ENCODE assay signal across 1 cellular context in genomic region chr22:37608477-37609239, GRCh38.
TF ChIP-seq lines count a peak whose summit lies in the region.

TSS of gene GGA1 (plus strand) at chr22:37608834. CDS start at chr22:37608861, 27 bp downstream.

TF ChIP-seq in HepG2, 621 proteins besides CTCF, POLR2A, EP300 and RAD21 (continued from another document and continues in another):
- no peak for TF ChIP-seq KIAA2018 (CRISPR knock-in tag; IDR thresholded peaks at IDR 0.05; ENCODE audit: borderline replicate concordance)
- 0 out of 2 replicates have a peak, but pooled peaks have one; percentile 21 for TF ChIP-seq MNT (IDR thresholded peaks at IDR 0.05)
- no peak for TF ChIP-seq ZNF720 (CRISPR knock-in tag; IDR thresholded peaks at IDR 0.05)
- TF ChIP-seq RARA (CRISPR knock-in tag; IDR thresholded peaks at IDR 0.05), result no peak
- no peak for TF ChIP-seq RELA (CRISPR knock-in tag; IDR thresholded peaks at IDR 0.05)
- TF ChIP-seq ZNF12 (CRISPR knock-in tag; IDR thresholded peaks at IDR 0.05), result peak; percentile 64; the same call in 1 of the 2 replicates
- TF ChIP-seq STAT6 (CRISPR knock-in tag; IDR thresholded peaks at IDR 0.05; ENCODE audit: borderline replicate concordance), result 0 out of 2 replicates have a peak, but pooled peaks have one; percentile 60
- TF ChIP-seq ARNT (IDR thresholded peaks at IDR 0.05), result no peak
- TF ChIP-seq SP140L (CRISPR knock-in tag; IDR thresholded peaks at IDR 0.05; ENCODE audit: borderline replicate concordance), result 0 out of 2 replicates have a peak, but pooled peaks have one; percentile 44
- no peak for TF ChIP-seq BCLAF1 (IDR thresholded peaks at IDR 0.05)
- peak; percentile 65; the same call in 1 of the 2 replicates for TF ChIP-seq ZBTB7A (CRISPR knock-in tag; IDR thresholded peaks at IDR 0.05)
- TF ChIP-seq MBD4 (IDR thresholded peaks at IDR 0.05; ENCODE audit: borderline replicate concordance, low read length), result no peak
- TF ChIP-seq NCOA2 (CRISPR knock-in tag; IDR thresholded peaks at IDR 0.05), result peak; percentile 56; the same call in 1 of the 2 replicates
- no peak for TF ChIP-seq BHLHE40 (IDR thresholded peaks at IDR 0.05; ENCODE audit: low read length)
- no peak for TF ChIP-seq CHCHD3 (CRISPR knock-in tag; IDR thresholded peaks at IDR 0.05)
- TF ChIP-seq KAT2B (IDR thresholded peaks at IDR 0.05; ENCODE audit: borderline replicate concordance, low read depth, low read length), result no peak
- TF ChIP-seq GATA4 (IDR thresholded peaks at IDR 0.05; ENCODE audit: borderline replicate concordance, low read depth), result no peak
- TF ChIP-seq ZMYM3 (CRISPR knock-in tag; IDR thresholded peaks at IDR 0.05), result peak; percentile 78; the same call in 1 of the 2 replicates
- no peak for TF ChIP-seq RNF219 (CRISPR knock-in tag; IDR thresholded peaks at IDR 0.05)
- peak; percentile 49 for TF ChIP-seq HNRNPLL (IDR thresholded peaks at IDR 0.05; ENCODE audit: low read depth, low read length, poor library complexity, severe bottlenecking)
- TF ChIP-seq MAFG (CRISPR knock-in tag; IDR thresholded peaks at IDR 0.05), result no peak
- TF ChIP-seq ZNF614 (CRISPR knock-in tag; IDR thresholded peaks at IDR 0.05; ENCODE audit: borderline replicate concordance), result peak; percentile 35; the same call in 1 of the 2 replicates
- TF ChIP-seq TFDP2 (CRISPR knock-in tag; IDR thresholded peaks at IDR 0.05), result peak; percentile 81
- TF ChIP-seq ARNT2 (CRISPR knock-in tag; IDR thresholded peaks at IDR 0.05; ENCODE audit: low read depth), result peak; percentile 54; the same call in 1 of the 2 replicates
- no peak; the same call in 1 of the 2 replicates for TF ChIP-seq ZFP90 (CRISPR knock-in tag; IDR thresholded peaks at IDR 0.05; ENCODE audit: borderline replicate concordance)
- TF ChIP-seq ZNF737 (CRISPR knock-in tag; IDR thresholded peaks at IDR 0.05; ENCODE audit: borderline replicate concordance), result no peak
- peak; percentile 72 for TF ChIP-seq MTA1 (CRISPR knock-in tag; IDR thresholded peaks at IDR 0.05; ENCODE audit: borderline replicate concordance)
- TF ChIP-seq THAP9 (CRISPR knock-in tag; IDR thresholded peaks at IDR 0.05; ENCODE audit: borderline replicate concordance), result peak; percentile 91; the same call in 1 of the 2 replicates
